1 cellular context compared by ENCODE assay signal in the genomic region with DNA sequence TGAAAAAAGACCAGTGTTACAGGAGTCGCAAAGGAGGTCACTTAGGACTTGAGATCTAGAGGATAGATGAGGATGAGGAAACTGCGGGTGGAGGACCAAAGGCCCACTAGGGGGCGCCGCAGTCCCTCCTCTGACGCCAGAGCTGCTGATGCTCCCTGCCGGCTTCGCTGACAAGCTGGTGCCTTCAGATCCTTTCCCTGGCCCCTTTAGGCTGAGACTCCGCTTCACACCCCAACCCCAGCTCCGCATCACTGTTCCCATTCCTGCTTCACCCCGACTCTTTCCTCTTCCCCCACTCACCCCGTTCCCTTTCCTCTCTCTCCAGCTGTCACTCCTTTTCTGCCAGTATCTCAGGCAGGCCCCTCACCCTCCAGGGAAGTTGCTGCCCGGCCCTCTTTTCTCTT.
A peak's percentile ranks its signal among the peaks of the same experiment; 100 is the strongest.
TF ChIP-seq lines count a peak whose summit lies in the region.

No MANE protein-coding gene starts in this region.

TF ChIP-seq in K562, 482 proteins besides CTCF, POLR2A, EP300 and RAD21 (continued from another document and continues in another):
- TF ChIP-seq, protein P1, sequence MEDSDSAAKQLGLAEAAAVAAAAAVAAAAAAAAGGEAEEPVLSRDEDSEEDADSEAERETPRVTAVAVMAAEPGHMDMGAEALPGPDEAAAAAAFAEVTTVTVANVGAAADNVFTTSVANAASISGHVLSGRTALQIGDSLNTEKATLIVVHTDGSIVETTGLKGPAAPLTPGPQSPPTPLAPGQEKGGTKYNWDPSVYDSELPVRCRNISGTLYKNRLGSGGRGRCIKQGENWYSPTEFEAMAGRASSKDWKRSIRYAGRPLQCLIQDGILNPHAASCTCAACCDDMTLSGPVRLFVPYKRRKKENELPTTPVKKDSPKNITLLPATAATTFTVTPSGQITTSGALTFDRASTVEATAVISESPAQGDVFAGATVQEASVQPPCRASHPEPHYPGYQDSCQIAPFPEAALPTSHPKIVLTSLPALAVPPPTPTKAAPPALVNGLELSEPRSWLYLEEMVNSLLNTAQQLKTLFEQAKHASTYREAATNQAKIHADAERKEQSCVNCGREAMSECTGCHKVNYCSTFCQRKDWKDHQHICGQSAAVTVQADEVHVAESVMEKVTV (CRISPR knock-in tag; IDR thresholded peaks at IDR 0.05) = peak; percentile 58
- no peak for TF ChIP-seq ZNF174 (CRISPR knock-in tag; IDR thresholded peaks at IDR 0.05)
- TF ChIP-seq JUND (IDR thresholded peaks at IDR 0.05; ENCODE audit: borderline replicate concordance, low read depth, low read length) = peak; percentile 62; the same call in 1 of the 2 replicates
- TF ChIP-seq JUND (tag; IDR thresholded peaks at IDR 0.05; ENCODE audit: borderline replicate concordance, low read depth, low read length) = no peak; the same call in 2 of the 3 replicates
- TF ChIP-seq, protein P2, sequence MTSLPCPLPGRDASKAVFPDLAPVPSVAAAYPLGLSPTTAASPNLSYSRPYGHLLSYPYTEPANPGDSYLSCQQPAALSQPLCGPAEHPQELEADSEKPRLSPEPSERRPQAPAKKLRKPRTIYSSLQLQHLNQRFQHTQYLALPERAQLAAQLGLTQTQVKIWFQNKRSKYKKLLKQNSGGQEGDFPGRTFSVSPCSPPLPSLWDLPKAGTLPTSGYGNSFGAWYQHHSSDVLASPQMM (CRISPR knock-in tag; IDR thresholded peaks at IDR 0.05) = no peak
- no peak for TF ChIP-seq NR4A1 (CRISPR knock-in tag; IDR thresholded peaks at IDR 0.05)
- TF ChIP-seq NR4A1 (tag; IDR thresholded peaks at IDR 0.05) = no peak
- TF ChIP-seq SPI1 (IDR thresholded peaks at IDR 0.05; ENCODE audit: borderline replicate concordance, low read depth, low read length) = no peak
- TF ChIP-seq STAG1 (CRISPR knock-in tag; IDR thresholded peaks at IDR 0.05; ENCODE audit: borderline replicate concordance) = peak; percentile 54; the same call in 1 of the 2 replicates
- 0 out of 2 replicates have a peak, but pooled peaks have one; percentile 17 for TF ChIP-seq DIDO1 (tag; IDR thresholded peaks at IDR 0.05; ENCODE audit: low read depth)
- TF ChIP-seq JUN (IDR thresholded peaks at IDR 0.05; ENCODE audit: borderline replicate concordance, low read depth, low read length) = 0 out of 2 replicates have a peak, but pooled peaks have one; percentile 50
- TF ChIP-seq JUN (CRISPR knock-in tag; IDR thresholded peaks at IDR 0.05; ENCODE audit: borderline replicate concordance) = no peak
- TF ChIP-seq, protein P3, sequence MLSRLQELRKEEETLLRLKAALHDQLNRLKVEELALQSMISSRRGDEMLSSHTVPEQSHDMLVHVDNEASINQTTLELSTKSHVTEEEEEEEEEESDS (CRISPR knock-in tag; IDR thresholded peaks at IDR 0.05) = no peak
- no peak for TF ChIP-seq JUNB (CRISPR knock-in tag; conservative IDR thresholded peaks at IDR 0.05)
- TF ChIP-seq ZNF445 (CRISPR knock-in tag; IDR thresholded peaks at IDR 0.05; ENCODE audit: low read depth) = no peak
- peak in 1 of 2 experiments; percentile 87; a peak in 2 of 4 replicates for TF ChIP-seq RCOR1 (IDR thresholded peaks at IDR 0.05; ENCODE audit: borderline replicate concordance in 1 of 2, low read depth in 2 of 2, low read length in 2 of 2)
- TF ChIP-seq, protein P4, sequence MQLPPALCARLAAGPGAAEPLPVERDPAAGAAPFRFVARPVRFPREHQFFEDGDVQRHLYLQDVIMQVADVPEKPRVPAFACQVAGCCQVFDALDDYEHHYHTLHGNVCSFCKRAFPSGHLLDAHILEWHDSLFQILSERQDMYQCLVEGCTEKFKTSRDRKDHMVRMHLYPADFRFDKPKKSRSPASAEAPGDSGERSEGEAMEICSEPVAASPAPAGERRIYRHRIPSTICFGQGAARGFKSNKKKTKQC (CRISPR knock-in tag; IDR thresholded peaks at IDR 0.05) = no peak
- TF ChIP-seq, protein P5, sequence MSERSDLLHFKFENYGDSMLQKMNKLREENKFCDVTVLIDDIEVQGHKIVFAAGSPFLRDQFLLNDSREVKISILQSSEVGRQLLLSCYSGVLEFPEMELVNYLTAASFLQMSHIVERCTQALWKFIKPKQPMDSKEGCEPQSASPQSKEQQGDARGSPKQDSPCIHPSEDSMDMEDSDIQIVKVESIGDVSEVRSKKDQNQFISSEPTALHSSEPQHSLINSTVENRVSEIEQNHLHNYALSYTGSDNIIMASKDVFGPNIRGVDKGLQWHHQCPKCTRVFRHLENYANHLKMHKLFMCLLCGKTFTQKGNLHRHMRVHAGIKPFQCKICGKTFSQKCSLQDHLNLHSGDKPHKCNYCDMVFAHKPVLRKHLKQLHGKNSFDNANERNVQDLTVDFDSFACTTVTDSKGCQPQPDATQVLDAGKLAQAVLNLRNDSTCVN (CRISPR knock-in tag; IDR thresholded peaks at IDR 0.05) = peak; percentile 69; the same call in 1 of the 2 replicates
- TF ChIP-seq MXI1 (IDR thresholded peaks at IDR 0.05; ENCODE audit: low read depth, low read length) = no peak
- TF ChIP-seq HLTF (IDR thresholded peaks at IDR 0.05) = 0 out of 2 replicates have a peak, but pooled peaks have one; percentile 43
- TF ChIP-seq RB1 (IDR thresholded peaks at IDR 0.05; ENCODE audit: low read depth) = peak; percentile 60; the same call in 1 of the 2 replicates
- TF ChIP-seq TBP (optimal IDR thresholded peaks at IDR 0.05; ENCODE audit: low read depth, low read length) = no peak
- TF ChIP-seq, protein P6, sequence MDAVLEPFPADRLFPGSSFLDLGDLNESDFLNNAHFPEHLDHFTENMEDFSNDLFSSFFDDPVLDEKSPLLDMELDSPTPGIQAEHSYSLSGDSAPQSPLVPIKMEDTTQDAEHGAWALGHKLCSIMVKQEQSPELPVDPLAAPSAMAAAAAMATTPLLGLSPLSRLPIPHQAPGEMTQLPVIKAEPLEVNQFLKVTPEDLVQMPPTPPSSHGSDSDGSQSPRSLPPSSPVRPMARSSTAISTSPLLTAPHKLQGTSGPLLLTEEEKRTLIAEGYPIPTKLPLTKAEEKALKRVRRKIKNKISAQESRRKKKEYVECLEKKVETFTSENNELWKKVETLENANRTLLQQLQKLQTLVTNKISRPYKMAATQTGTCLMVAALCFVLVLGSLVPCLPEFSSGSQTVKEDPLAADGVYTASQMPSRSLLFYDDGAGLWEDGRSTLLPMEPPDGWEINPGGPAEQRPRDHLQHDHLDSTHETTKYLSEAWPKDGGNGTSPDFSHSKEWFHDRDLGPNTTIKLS (IDR thresholded peaks at IDR 0.05; ENCODE audit: borderline replicate concordance, low read depth) = no peak
- no peak for TF ChIP-seq TRIM24 (IDR thresholded peaks at IDR 0.05)
- no peak for TF ChIP-seq NR2C1 (IDR thresholded peaks at IDR 0.05)
- TF ChIP-seq NR2C1 (tag; IDR thresholded peaks at IDR 0.05) = no peak
- TF ChIP-seq LARP7 (IDR thresholded peaks at IDR 0.05) = no peak
- TF ChIP-seq NFATC3 (IDR thresholded peaks at IDR 0.05) = no peak
- no peak for TF ChIP-seq PYGO2 (tag; IDR thresholded peaks at IDR 0.05)
- TF ChIP-seq, protein P7, sequence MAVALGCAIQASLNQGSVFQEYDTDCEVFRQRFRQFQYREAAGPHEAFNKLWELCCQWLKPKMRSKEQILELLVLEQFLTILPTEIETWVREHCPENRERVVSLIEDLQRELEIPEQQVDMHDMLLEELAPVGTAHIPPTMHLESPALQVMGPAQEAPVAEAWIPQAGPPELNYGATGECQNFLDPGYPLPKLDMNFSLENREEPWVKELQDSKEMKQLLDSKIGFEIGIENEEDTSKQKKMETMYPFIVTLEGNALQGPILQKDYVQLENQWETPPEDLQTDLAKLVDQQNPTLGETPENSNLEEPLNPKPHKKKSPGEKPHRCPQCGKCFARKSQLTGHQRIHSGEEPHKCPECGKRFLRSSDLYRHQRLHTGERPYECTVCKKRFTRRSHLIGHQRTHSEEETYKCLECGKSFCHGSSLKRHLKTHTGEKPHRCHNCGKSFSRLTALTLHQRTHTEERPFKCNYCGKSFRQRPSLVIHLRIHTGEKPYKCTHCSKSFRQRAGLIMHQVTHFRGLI (CRISPR knock-in tag; IDR thresholded peaks at IDR 0.05) = no peak
- TF ChIP-seq, protein P8, sequence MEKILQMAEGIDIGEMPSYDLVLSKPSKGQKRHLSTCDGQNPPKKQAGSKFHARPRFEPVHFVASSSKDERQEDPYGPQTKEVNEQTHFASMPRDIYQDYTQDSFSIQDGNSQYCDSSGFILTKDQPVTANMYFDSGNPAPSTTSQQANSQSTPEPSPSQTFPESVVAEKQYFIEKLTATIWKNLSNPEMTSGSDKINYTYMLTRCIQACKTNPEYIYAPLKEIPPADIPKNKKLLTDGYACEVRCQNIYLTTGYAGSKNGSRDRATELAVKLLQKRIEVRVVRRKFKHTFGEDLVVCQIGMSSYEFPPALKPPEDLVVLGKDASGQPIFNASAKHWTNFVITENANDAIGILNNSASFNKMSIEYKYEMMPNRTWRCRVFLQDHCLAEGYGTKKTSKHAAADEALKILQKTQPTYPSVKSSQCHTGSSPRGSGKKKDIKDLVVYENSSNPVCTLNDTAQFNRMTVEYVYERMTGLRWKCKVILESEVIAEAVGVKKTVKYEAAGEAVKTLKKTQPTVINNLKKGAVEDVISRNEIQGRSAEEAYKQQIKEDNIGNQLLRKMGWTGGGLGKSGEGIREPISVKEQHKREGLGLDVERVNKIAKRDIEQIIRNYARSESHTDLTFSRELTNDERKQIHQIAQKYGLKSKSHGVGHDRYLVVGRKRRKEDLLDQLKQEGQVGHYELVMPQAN (IDR thresholded peaks at IDR 0.05; ENCODE audit: borderline replicate concordance) = no peak
- no peak for TF ChIP-seq CBX3 (IDR thresholded peaks at IDR 0.05; ENCODE audit: borderline replicate concordance in 1 of 2, low read length in 2 of 2)
- TF ChIP-seq HMGN3 (IDR thresholded peaks at IDR 0.05; ENCODE audit: borderline replicate concordance, extremely low read depth, insufficient read length, low read depth, low read length) = no peak
- no peak for TF ChIP-seq PPARD (CRISPR knock-in tag; IDR thresholded peaks at IDR 0.05)
- TF ChIP-seq NR2F6 (CRISPR knock-in tag; IDR thresholded peaks at IDR 0.05) = no peak
- TF ChIP-seq, protein P9, sequence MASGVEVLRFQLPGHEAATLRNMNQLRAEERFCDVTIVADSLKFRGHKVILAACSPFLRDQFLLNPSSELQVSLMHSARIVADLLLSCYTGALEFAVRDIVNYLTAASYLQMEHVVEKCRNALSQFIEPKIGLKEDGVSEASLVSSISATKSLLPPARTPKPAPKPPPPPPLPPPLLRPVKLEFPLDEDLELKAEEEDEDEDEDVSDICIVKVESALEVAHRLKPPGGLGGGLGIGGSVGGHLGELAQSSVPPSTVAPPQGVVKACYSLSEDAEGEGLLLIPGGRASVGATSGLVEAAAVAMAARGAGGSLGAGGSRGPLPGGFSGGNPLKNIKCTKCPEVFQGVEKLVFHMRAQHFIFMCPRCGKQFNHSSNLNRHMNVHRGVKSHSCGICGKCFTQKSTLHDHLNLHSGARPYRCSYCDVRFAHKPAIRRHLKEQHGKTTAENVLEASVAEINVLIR (CRISPR knock-in tag; IDR thresholded peaks at IDR 0.05) = peak; percentile 17; the same call in 1 of the 2 replicates
- no peak for TF ChIP-seq GTF2A2 (tag; IDR thresholded peaks at IDR 0.05)
- TF ChIP-seq MAFF (IDR thresholded peaks at IDR 0.05; ENCODE audit: low read length) = no peak
- 0 out of 4 replicates have a peak, but pooled peaks of 1 of the 2 experiments have one; percentile 44 for TF ChIP-seq TBL1XR1 (IDR thresholded peaks at IDR 0.05; ENCODE audit: low read length in 2 of 2)
- TF ChIP-seq, protein P10, sequence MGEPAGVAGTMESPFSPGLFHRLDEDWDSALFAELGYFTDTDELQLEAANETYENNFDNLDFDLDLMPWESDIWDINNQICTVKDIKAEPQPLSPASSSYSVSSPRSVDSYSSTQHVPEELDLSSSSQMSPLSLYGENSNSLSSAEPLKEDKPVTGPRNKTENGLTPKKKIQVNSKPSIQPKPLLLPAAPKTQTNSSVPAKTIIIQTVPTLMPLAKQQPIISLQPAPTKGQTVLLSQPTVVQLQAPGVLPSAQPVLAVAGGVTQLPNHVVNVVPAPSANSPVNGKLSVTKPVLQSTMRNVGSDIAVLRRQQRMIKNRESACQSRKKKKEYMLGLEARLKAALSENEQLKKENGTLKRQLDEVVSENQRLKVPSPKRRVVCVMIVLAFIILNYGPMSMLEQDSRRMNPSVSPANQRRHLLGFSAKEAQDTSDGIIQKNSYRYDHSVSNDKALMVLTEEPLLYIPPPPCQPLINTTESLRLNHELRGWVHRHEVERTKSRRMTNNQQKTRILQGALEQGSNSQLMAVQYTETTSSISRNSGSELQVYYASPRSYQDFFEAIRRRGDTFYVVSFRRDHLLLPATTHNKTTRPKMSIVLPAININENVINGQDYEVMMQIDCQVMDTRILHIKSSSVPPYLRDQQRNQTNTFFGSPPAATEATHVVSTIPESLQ (CRISPR knock-in tag; IDR thresholded peaks at IDR 0.05) = no peak
- no peak for TF ChIP-seq GATAD2B (IDR thresholded peaks at IDR 0.05; ENCODE audit: borderline replicate concordance)
- TF ChIP-seq, protein P11, sequence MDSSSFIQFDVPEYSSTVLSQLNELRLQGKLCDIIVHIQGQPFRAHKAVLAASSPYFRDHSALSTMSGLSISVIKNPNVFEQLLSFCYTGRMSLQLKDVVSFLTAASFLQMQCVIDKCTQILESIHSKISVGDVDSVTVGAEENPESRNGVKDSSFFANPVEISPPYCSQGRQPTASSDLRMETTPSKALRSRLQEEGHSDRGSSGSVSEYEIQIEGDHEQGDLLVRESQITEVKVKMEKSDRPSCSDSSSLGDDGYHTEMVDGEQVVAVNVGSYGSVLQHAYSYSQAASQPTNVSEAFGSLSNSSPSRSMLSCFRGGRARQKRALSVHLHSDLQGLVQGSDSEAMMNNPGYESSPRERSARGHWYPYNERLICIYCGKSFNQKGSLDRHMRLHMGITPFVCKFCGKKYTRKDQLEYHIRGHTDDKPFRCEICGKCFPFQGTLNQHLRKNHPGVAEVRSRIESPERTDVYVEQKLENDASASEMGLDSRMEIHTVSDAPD (CRISPR knock-in tag; IDR thresholded peaks at IDR 0.05) = no peak
- TF ChIP-seq, protein P12, sequence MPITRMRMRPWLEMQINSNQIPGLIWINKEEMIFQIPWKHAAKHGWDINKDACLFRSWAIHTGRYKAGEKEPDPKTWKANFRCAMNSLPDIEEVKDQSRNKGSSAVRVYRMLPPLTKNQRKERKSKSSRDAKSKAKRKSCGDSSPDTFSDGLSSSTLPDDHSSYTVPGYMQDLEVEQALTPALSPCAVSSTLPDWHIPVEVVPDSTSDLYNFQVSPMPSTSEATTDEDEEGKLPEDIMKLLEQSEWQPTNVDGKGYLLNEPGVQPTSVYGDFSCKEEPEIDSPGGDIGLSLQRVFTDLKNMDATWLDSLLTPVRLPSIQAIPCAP (CRISPR knock-in tag; IDR thresholded peaks at IDR 0.05; ENCODE audit: borderline replicate concordance) = no peak
- TF ChIP-seq FOXK2 (conservative IDR thresholded peaks at IDR 0.05 in 1 of 2, IDR thresholded peaks at IDR 0.05 in 1 of 2; ENCODE audit: low read depth in 2 of 2) = no peak
- 0 out of 2 replicates have a peak, but pooled peaks have one; percentile 64 for TF ChIP-seq XRCC5 (IDR thresholded peaks at IDR 0.05; ENCODE audit: low read depth, low read length)
- TF ChIP-seq ZNF324 (CRISPR knock-in tag; IDR thresholded peaks at IDR 0.05) = no peak
- no peak for TF ChIP-seq ZNF311 (CRISPR knock-in tag; IDR thresholded peaks at IDR 0.05)
- no peak for TF ChIP-seq ZNF134 (CRISPR knock-in tag; conservative IDR thresholded peaks at IDR 0.05)
- TF ChIP-seq, protein P13, sequence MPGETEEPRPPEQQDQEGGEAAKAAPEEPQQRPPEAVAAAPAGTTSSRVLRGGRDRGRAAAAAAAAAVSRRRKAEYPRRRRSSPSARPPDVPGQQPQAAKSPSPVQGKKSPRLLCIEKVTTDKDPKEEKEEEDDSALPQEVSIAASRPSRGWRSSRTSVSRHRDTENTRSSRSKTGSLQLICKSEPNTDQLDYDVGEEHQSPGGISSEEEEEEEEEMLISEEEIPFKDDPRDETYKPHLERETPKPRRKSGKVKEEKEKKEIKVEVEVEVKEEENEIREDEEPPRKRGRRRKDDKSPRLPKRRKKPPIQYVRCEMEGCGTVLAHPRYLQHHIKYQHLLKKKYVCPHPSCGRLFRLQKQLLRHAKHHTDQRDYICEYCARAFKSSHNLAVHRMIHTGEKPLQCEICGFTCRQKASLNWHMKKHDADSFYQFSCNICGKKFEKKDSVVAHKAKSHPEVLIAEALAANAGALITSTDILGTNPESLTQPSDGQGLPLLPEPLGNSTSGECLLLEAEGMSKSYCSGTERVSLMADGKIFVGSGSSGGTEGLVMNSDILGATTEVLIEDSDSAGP (CRISPR knock-in tag; IDR thresholded peaks at IDR 0.05) = no peak
